Comparison of ENCODE assay signal across 3 cellular contexts in the genomic region with DNA sequence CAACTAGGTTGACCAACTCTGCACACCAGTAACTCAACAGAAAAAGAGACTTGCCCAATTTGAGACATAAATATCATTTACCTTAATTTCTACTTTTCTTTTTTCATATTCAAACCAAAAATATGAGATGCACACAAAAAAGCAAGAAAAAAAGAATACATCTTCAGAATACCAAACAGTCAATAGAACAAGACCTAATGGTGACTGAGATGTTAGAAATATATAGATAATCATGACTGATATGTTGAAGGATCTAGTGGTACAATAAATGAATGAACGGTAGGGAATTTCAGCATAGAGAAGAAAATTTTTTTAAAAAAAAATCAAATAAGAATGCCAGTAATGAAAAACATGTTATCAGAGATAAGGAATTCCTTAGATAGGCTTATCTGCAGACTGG.
"Had no signal": no experiment of that assay in that cellular context is flagged by ENCODE, and none has a peak within 500 bp of the region (broad histone marks: within the 10 kb centered on the region; RNA-seq: fewer than 3 reads in every experiment).

No MANE protein-coding gene starts in this region.

- DNase-seq: GDM1, GF-D8 had no signal

- H3K4me3 ChIP-seq: GM12878 had no signal
